In the genomic region with DNA sequence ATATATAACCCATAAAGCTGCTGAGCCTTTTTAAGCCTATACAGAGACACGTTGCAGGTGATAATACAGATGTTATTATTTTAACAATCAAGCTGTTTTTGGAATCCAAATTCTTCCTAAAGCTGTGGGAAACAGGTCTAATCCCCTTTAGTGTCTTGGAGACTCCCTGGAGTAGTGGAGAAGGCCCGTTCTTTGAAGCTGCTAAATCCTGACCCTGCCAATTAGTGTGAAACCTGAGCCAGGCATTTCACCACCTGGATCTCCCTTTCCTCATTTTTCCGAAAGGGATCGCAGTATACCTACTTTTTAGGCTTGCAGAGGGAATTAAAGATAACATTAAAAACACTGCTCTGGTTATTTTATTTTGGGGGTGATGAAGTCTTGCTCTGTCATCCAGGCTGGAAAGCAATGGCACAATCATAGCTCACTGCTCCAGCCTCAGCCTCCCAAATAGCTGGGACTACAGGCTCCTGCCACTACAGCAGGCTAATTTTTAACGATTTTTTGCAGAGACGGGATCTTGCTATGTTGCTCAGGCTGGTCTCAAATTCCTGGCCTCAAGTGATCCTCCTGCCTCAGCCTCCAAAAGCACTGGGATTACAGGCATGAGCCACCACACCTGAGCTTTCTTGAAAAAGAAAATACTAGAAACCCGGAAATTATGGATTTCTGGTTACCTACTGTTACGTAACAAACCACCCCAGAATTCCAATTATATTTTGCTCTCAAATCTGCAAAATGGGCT, we compare ENCODE assay signal across 8 cellular contexts. TPM values are rescaled to one million over a fixed set of nuclear protein-coding genes. Genes with fewer than 3 reads are reported as not detected.
DNase-seq lines count a peak whose midpoint lies in the region; ATAC-seq and TF ChIP-seq lines count a peak whose summit lies in the region.

No MANE protein-coding gene starts in this region.

- POLR2A ChIA-PET in Caco-2 (lab: Charles Lee), result no interaction called here

- H3K4me1 Mint-ChIP-seq in Caco-2 (ENCODE audit: low read depth, unreplicated experiment) (no peaks in the 10 kb centered on the region), neural crest cell (peaks cover 26% of the 10 kb centered on the region)
- peaks cover 18% of the 10 kb centered on the region for H3K4me1 Mint-ChIP-seq in dendritic cell treated with granulocyte-macrophage colony-stimulating factor and Interleukin-4, amounts not matched to agents 40 ng/mL and 50 ng/mL, for 4 days (ENCODE audit: low read depth)

- DNase-seq in Caco-2 (no peak), NB4 (ENCODE audit: low read depth) (no peak), neural crest cell (ENCODE audit: low read depth, low spot score) (no peak), NCI-H774 (lab: John Stamatoyannopoulos, UW) (no peak), superior temporal gyrus (ENCODE audit: extremely low spot score) (no peak), NCI-H1092 treated with DMSO at 0.1 percent for 48 hours (lab: John Stamatoyannopoulos, UW) (no peak)

- peaks cover 18% of the 10 kb centered on the region for H3K36me3 Mint-ChIP-seq in Caco-2 (ENCODE audit: insufficient read depth, unreplicated experiment)
- H3K36me3 Mint-ChIP-seq in dendritic cell treated with granulocyte-macrophage colony-stimulating factor and Interleukin-4, amounts not matched to agents 40 ng/mL and 50 ng/mL, for 4 days (ENCODE audit: low read depth), result peaks cover 24% of the 10 kb centered on the region
- no peaks in the 10 kb centered on the region for H3K36me3 Mint-ChIP-seq in neural crest cell (ENCODE audit: low read depth)

- BruUV-seq in Caco-2 (replicated peaks; lab: Mats Ljungman, UMichigan), result no TSS peak

- H3K27me3 Mint-ChIP-seq in Caco-2 (ENCODE audit: insufficient read depth, unreplicated experiment), result no peaks in the 10 kb centered on the region
- H3K27me3 Mint-ChIP-seq in dendritic cell treated with granulocyte-macrophage colony-stimulating factor and Interleukin-4, amounts not matched to agents 40 ng/mL and 50 ng/mL, for 4 days, result no peaks in the 10 kb centered on the region
- no peaks in the 10 kb centered on the region for H3K27me3 Mint-ChIP-seq in neural crest cell (ENCODE audit: low read depth)

- H3K4me1 ChIP-seq in Caco-2, result peaks cover 14% of the 10 kb centered on the region

- H3K4me3 Mint-ChIP-seq in Caco-2 (ENCODE audit: unreplicated experiment) (peak overlapping the region; percentile 95), neural crest cell (peak overlapping the region; percentile 95)
- H3K4me3 Mint-ChIP-seq in dendritic cell treated with granulocyte-macrophage colony-stimulating factor and Interleukin-4, amounts not matched to agents 40 ng/mL and 50 ng/mL, for 4 days, result no peak overlapping the region

- H3K27ac Mint-ChIP-seq in Caco-2 (ENCODE audit: unreplicated experiment), result peak overlapping the region; percentile 87
- H3K27ac Mint-ChIP-seq in dendritic cell treated with granulocyte-macrophage colony-stimulating factor and Interleukin-4, amounts not matched to agents 40 ng/mL and 50 ng/mL, for 4 days, result peak overlapping the region; percentile 95
- no peak overlapping the region for H3K27ac Mint-ChIP-seq in neural crest cell (ENCODE audit: unreplicated experiment)

- no peaks in the 10 kb centered on the region for H3K27me3 ChIP-seq in Caco-2 (replicated peaks; ENCODE audit: control insufficient read depth, insufficient read depth, low read length)

- no peak for ATAC-seq in GM19328 (IDR thresholded peaks at IDR 0.05; ENCODE audit: unreplicated experiment)

- H3K9me3 Mint-ChIP-seq in Caco-2 (ENCODE audit: unreplicated experiment) (no peaks in the 10 kb centered on the region), neural crest cell (no peaks in the 10 kb centered on the region)
- no peaks in the 10 kb centered on the region for H3K9me3 Mint-ChIP-seq in dendritic cell treated with granulocyte-macrophage colony-stimulating factor and Interleukin-4, amounts not matched to agents 40 ng/mL and 50 ng/mL, for 4 days

- H3K9me3 ChIP-seq in Caco-2, result no peaks in the 10 kb centered on the region

- no peak overlapping the region; the same call in 1 of the 2 replicates for H3K4me3 ChIP-seq in Caco-2 (ENCODE audit: low read depth, low read length)
- H3K4me3 ChIP-seq in NB4 (ENCODE audit: low read depth, low read length), result peak overlapping the region; percentile 98

- intact Hi-C loops in Caco-2 (cut with micrococcal nuclease; ENCODE audit: unreplicated experiment), result no loop called here
- intact Hi-C loops in dendritic cell treated with granulocyte-macrophage colony-stimulating factor and Interleukin-4, amounts not matched to agents 40 ng/mL and 50 ng/mL, for 4 days (cut with micrococcal nuclease), result loop anchor here (5.0 kb wide), 1 partner anchor 141 kb away; no protein-coding TSS in a partner anchor

- H3K36me3 ChIP-seq in Caco-2 (ENCODE audit: control insufficient read depth, insufficient read depth, low read length), result no peaks in the 10 kb centered on the region

- TF ChIP-seq CTCF in Caco-2 (IDR thresholded peaks at IDR 0.05; ENCODE audit: insufficient read depth in 1 of 2, low read depth in 1 of 2, low read length in 1 of 2, severe bottlenecking in 1 of 2, unreplicated experiment in 1 of 2) (no peak), NB4 (IDR thresholded peaks at IDR 0.05; ENCODE audit: low read depth, low read length) (no peak), neural crest cell (conservative IDR thresholded peaks at IDR 0.05) (no peak)

- CTCF ChIA-PET in Caco-2 (lab: Charles Lee), result no interaction called here

- no peak for TF ChIP-seq POLR2A in NB4 (IDR thresholded peaks at IDR 0.05; ENCODE audit: extremely low read depth, insufficient read length)

RNA-seq across cellular contexts. Expression of a gene that starts 1.7 kb away (rescaled TPM):
- total RNA-seq in Caco-2 (2022), result 37.0 and 39.7 TPM in 2 replicates
- 47.4 and 48.1 TPM in 2 replicates for total RNA-seq in neural crest cell

RNA-seq across cellular contexts. Expression of a gene that starts 4.9 kb away (rescaled TPM):
- total RNA-seq in Caco-2 (2022) (55.2 and 62.6 TPM in 2 replicates), neural crest cell (67.3 and 73.1 TPM in 2 replicates)
